Comparison of ENCODE assay signal across 16 cellular contexts in the genomic region with DNA sequence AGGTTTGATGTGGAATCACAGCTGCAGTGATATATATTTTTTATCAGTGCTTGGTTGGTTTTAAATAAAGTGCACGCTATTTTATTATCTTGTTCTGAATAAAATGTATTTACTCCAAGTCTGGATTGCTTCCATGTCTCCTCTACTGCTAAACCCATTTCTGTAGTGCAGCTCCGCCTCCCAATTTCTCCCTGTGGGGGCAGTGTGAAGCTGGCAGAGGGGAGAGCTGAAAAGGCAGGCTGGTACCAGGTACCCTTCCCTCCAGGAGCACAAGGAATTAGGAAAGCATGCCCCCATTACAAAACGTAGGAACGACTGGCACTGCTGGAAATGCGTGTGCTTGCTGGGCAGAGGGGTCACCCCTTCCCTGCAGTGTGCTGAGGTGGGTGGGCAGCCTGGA. TPM values are rescaled to one million over a fixed set of nuclear protein-coding genes. Genes with fewer than 3 reads are reported as not detected.
A peak's percentile ranks its signal among the peaks of the same experiment; 100 is the strongest.
DNase-seq lines count a peak whose midpoint lies in the region; ATAC-seq and TF ChIP-seq lines count a peak whose summit lies in the region.
"Had no signal": no experiment of that assay in that cellular context is flagged by ENCODE, and none has a peak within 500 bp of the region (broad histone marks: within the 10 kb centered on the region; RNA-seq: fewer than 3 reads in every experiment).

No MANE protein-coding gene starts in this region.

- no peaks in the 10 kb centered on the region for H3K9me2 ChIP-seq in GM23338 (ENCODE audit: insufficient read depth)

- peaks cover 13% of the 10 kb centered on the region; the same call in 1 of the 2 replicates for H3K79me2 ChIP-seq in GM23338 (replicated peaks; ENCODE audit: insufficient read depth)
- peaks cover 7% of the 10 kb centered on the region for H3K79me2 ChIP-seq in osteoblast (ENCODE audit: insufficient read depth, low read length)
- H3K79me2 ChIP-seq: parathyroid adenoma had no signal

- H3K4me3 ChIP-seq in GM23338: peak overlapping the region; percentile 91; the same call in 1 of the 2 replicates
- no peak overlapping the region for H3K4me3 ChIP-seq in osteoblast (ENCODE audit: insufficient read depth, low read length)

- H3K4me2 ChIP-seq in GM23338: peak overlapping the region; percentile 90; the same call in 1 of the 2 replicates
- no peak overlapping the region for H3K4me2 ChIP-seq in osteoblast (ENCODE audit: insufficient read depth, low read length)

- H3K36me3 Mint-ChIP-seq in T-helper 1 cell treated with Interleukin-12 subunit alpha and Interleukin-12 subunit beta and Interleukin-4 antibody, amounts not matched to agents 30 μg/mL and 1 μg/mL, for 36 hours (ENCODE audit: low read depth): peaks cover 27% of the 10 kb centered on the region
- peaks cover 50% of the 10 kb centered on the region for H3K36me3 Mint-ChIP-seq in GM23338 (ENCODE audit: low read depth)
- H3K36me3 Mint-ChIP-seq in activated T-helper 1 cell treated with anti-CD3 and anti-CD28 coated beads, Interleukin-12 subunit alpha, Interleukin-12 subunit beta, Interleukin-2, Interleukin-4 antibody, amounts not matched to agents 30 ng/mL and 10 ng/mL and 1 ng/mL, durations not matched to agents 14 hours and 24 hours and 36 hours (ENCODE audit: low read depth): peaks cover 28% of the 10 kb centered on the region

- TF ChIP-seq CTCF in GM23338 (conservative IDR thresholded peaks at IDR 0.05; ENCODE audit: low read depth in 2 of 2) (no peak), osteoblast (IDR thresholded peaks at IDR 0.05; ENCODE audit: extremely low read depth, low read depth, low read length) (no peak)

- peaks cover 10% of the 10 kb centered on the region; the same call in 1 of the 2 replicates for H3K27me3 ChIP-seq in GM23338 (ENCODE audit: insufficient read depth)
- H3K27me3 ChIP-seq in osteoblast (ENCODE audit: insufficient read depth, low read length): no peaks in the 10 kb centered on the region
- H3K27me3 ChIP-seq: breast epithelium had no signal

- no peaks in the 10 kb centered on the region for H3F3A ChIP-seq in GM23338 (replicated peaks; ENCODE audit: low read depth)

- intact Hi-C loops in activated T-helper 1 cell treated with anti-CD3 and anti-CD28 coated beads, Interleukin-12 subunit alpha, Interleukin-12 subunit beta, Interleukin-2, Interleukin-4 antibody, amounts not matched to agents 30 ng/mL and 10 ng/mL and 1 ng/mL, durations not matched to agents 14 hours and 24 hours and 36 hours (cut with micrococcal nuclease): no loop called here

- ATAC-seq in GM23338 (no peak), GM18868 (IDR thresholded peaks at IDR 0.05; ENCODE audit: unreplicated experiment) (no peak), left lobe of liver (no peak)

- no peaks in the 10 kb centered on the region for H3K9me3 Mint-ChIP-seq in T-helper 1 cell treated with Interleukin-12 subunit alpha and Interleukin-12 subunit beta and Interleukin-4 antibody, amounts not matched to agents 30 μg/mL and 1 μg/mL, for 36 hours
- no peaks in the 10 kb centered on the region; the same call in 2 of the 3 replicates for H3K9me3 Mint-ChIP-seq in GM23338
- H3K9me3 Mint-ChIP-seq in activated T-helper 1 cell treated with anti-CD3 and anti-CD28 coated beads, Interleukin-12 subunit alpha, Interleukin-12 subunit beta, Interleukin-2, Interleukin-4 antibody, amounts not matched to agents 30 ng/mL and 10 ng/mL and 1 ng/mL, durations not matched to agents 14 hours and 24 hours and 36 hours: no peaks in the 10 kb centered on the region
- H3K9me3 Mint-ChIP-seq: activated CD4-positive, alpha-beta T cell treated with anti-CD3 and anti-CD28 coated beads, Interleukin-2, amount 10 ng/mL, durations not matched to agents 24 days and 14 days had no signal

- H3K27ac Mint-ChIP-seq in T-helper 1 cell treated with Interleukin-12 subunit alpha and Interleukin-12 subunit beta and Interleukin-4 antibody, amounts not matched to agents 30 μg/mL and 1 μg/mL, for 36 hours: no peak overlapping the region
- H3K27ac Mint-ChIP-seq in GM23338: no peak overlapping the region
- H3K27ac Mint-ChIP-seq in activated T-helper 1 cell treated with anti-CD3 and anti-CD28 coated beads, Interleukin-12 subunit alpha, Interleukin-12 subunit beta, Interleukin-2, Interleukin-4 antibody, amounts not matched to agents 30 ng/mL and 10 ng/mL and 1 ng/mL, durations not matched to agents 14 hours and 24 hours and 36 hours: no peak overlapping the region
- H3K27ac Mint-ChIP-seq: activated CD4-positive, alpha-beta T cell treated with anti-CD3 and anti-CD28 coated beads, Interleukin-2, amount 10 ng/mL, durations not matched to agents 24 days and 14 days had no signal

- H4K20me1 ChIP-seq in GM23338 (replicated peaks; ENCODE audit: insufficient read depth): peaks cover 10% of the 10 kb centered on the region; the same call in 1 of the 2 replicates
- H4K20me1 ChIP-seq in osteoblast (ENCODE audit: insufficient read depth, low read length): no peaks in the 10 kb centered on the region

- H3K27ac ChIP-seq in GM23338 (ENCODE audit: low read depth) (no peak overlapping the region), osteoblast (ENCODE audit: low read depth, low read length) (no peak overlapping the region)
- H3K27ac ChIP-seq: breast epithelium, parathyroid adenoma had no signal

- DNase-seq in T-helper 1 cell (no peak), GM23338 (ENCODE audit: low spot score) (no peak), osteoblast (ENCODE audit: insufficient read length, low spot score, missing footprints) (peak; percentile 63), DMS53 (lab: John Stamatoyannopoulos, UW) (no peak), left lobe of liver (ENCODE audit: low spot score) (no peak)
- DNase-seq in activated T-helper 1 cell treated with anti-CD3 and anti-CD28 coated beads, Interleukin-12 subunit alpha, Interleukin-12 subunit beta, Interleukin-2, Interleukin-4 antibody, amounts not matched to agents 30 ng/mL and 10 ng/mL and 1 ng/mL, durations not matched to agents 14 hours and 24 hours and 36 hours (ENCODE audit: low spot score): no peak
- DNase-seq: activated CD4-positive, alpha-beta T cell treated with anti-CD3 and anti-CD28 coated beads, Interleukin-2, amount 10 ng/mL, durations not matched to agents 24 days and 14 days; activated effector memory CD4-positive, alpha-beta T cell treated with anti-CD3 and anti-CD28 coated beads, Interleukin-2, amount 50 U/mL, for 16 hours; DMS79 treated with DMSO at 0.1 percent for 48 hours; effector memory CD4-positive, alpha-beta T cell; NCI-H2227 treated with DMSO at 0.1 percent for 48 hours had no signal

- H3K4me3 Mint-ChIP-seq in T-helper 1 cell treated with Interleukin-12 subunit alpha and Interleukin-12 subunit beta and Interleukin-4 antibody, amounts not matched to agents 30 μg/mL and 1 μg/mL, for 36 hours: peak overlapping the region; percentile 42
- peak overlapping the region; percentile 53; the same call in 2 of the 3 replicates for H3K4me3 Mint-ChIP-seq in GM23338
- H3K4me3 Mint-ChIP-seq in activated T-helper 1 cell treated with anti-CD3 and anti-CD28 coated beads, Interleukin-12 subunit alpha, Interleukin-12 subunit beta, Interleukin-2, Interleukin-4 antibody, amounts not matched to agents 30 ng/mL and 10 ng/mL and 1 ng/mL, durations not matched to agents 14 hours and 24 hours and 36 hours: peak overlapping the region; percentile 65

- H3K4me1 Mint-ChIP-seq in T-helper 1 cell treated with Interleukin-12 subunit alpha and Interleukin-12 subunit beta and Interleukin-4 antibody, amounts not matched to agents 30 μg/mL and 1 μg/mL, for 36 hours (ENCODE audit: low read depth): peaks cover 14% of the 10 kb centered on the region
- peaks cover 25% of the 10 kb centered on the region for H3K4me1 Mint-ChIP-seq in GM23338
- H3K4me1 Mint-ChIP-seq in activated T-helper 1 cell treated with anti-CD3 and anti-CD28 coated beads, Interleukin-12 subunit alpha, Interleukin-12 subunit beta, Interleukin-2, Interleukin-4 antibody, amounts not matched to agents 30 ng/mL and 10 ng/mL and 1 ng/mL, durations not matched to agents 14 hours and 24 hours and 36 hours (ENCODE audit: low read depth): peaks cover 19% of the 10 kb centered on the region

- H2AFZ ChIP-seq in GM23338: no peak overlapping the region
- H2AFZ ChIP-seq in osteoblast (ENCODE audit: low read length): no peak overlapping the region
- H2AFZ ChIP-seq: parathyroid adenoma had no signal

- H3K4me1 ChIP-seq in GM23338 (ENCODE audit: insufficient read depth): peaks cover 7% of the 10 kb centered on the region
- H3K4me1 ChIP-seq in osteoblast (ENCODE audit: insufficient read depth, low read length): peaks cover 21% of the 10 kb centered on the region
- H3K4me1 ChIP-seq: breast epithelium, parathyroid adenoma had no signal

- H3K27me3 Mint-ChIP-seq in T-helper 1 cell treated with Interleukin-12 subunit alpha and Interleukin-12 subunit beta and Interleukin-4 antibody, amounts not matched to agents 30 μg/mL and 1 μg/mL, for 36 hours (ENCODE audit: low read depth): peaks cover 31% of the 10 kb centered on the region
- peaks cover 15% of the 10 kb centered on the region for H3K27me3 Mint-ChIP-seq in GM23338 (ENCODE audit: insufficient read depth, low read depth, poor library complexity)
- H3K27me3 Mint-ChIP-seq in activated T-helper 1 cell treated with anti-CD3 and anti-CD28 coated beads, Interleukin-12 subunit alpha, Interleukin-12 subunit beta, Interleukin-2, Interleukin-4 antibody, amounts not matched to agents 30 ng/mL and 10 ng/mL and 1 ng/mL, durations not matched to agents 14 hours and 24 hours and 36 hours (ENCODE audit: insufficient read depth): peaks cover 19% of the 10 kb centered on the region

- H3K36me3 ChIP-seq in GM23338 (ENCODE audit: insufficient read depth) (no peaks in the 10 kb centered on the region), osteoblast (ENCODE audit: insufficient read depth, low read length) (peaks cover 11% of the 10 kb centered on the region)

- H3K9me3 ChIP-seq in osteoblast (ENCODE audit: low read depth, low read length): no peaks in the 10 kb centered on the region
- H3K9me3 ChIP-seq: breast epithelium had no signal

RNA-seq across cellular contexts. Expression of a gene that starts 0.9 kb away (rescaled TPM):
- 51.9 and 96.6 TPM in 2 replicates for total RNA-seq in GM23338 (2014; rRNA removed; shearing (Covaris generic))
- 36.2 and 38.5 TPM in 2 replicates for polyA plus RNA-seq in GM23338 (2016; fragmentation: Nextera tagmentation; extraction: Ambion mirVana)
- total RNA-seq in activated T-helper 1 cell treated with anti-CD3 and anti-CD28 coated beads, Interleukin-12 subunit alpha, Interleukin-12 subunit beta, Interleukin-2, Interleukin-4 antibody, amounts not matched to agents 30 ng/mL and 10 ng/mL and 1 ng/mL, durations not matched to agents 14 hours and 24 hours and 36 hours: 2.4 and 3.2 TPM in 2 replicates
- total RNA-seq in osteoblast (12.1 and 19.5 TPM in 2 replicates), left lobe of liver (2.1 TPM)

RNA-seq across cellular contexts. Expression of a gene that starts 9.4 kb away (rescaled TPM):
- 12.1 and 17.7 TPM in 2 replicates for total RNA-seq in GM23338 (2014; rRNA removed; shearing (Covaris generic))
- 17.4 TPM in 2 replicates for polyA plus RNA-seq in GM23338 (2016; fragmentation: Nextera tagmentation; extraction: Ambion mirVana)
- 138 and 143 TPM in 2 replicates for total RNA-seq in activated T-helper 1 cell treated with anti-CD3 and anti-CD28 coated beads, Interleukin-12 subunit alpha, Interleukin-12 subunit beta, Interleukin-2, Interleukin-4 antibody, amounts not matched to agents 30 ng/mL and 10 ng/mL and 1 ng/mL, durations not matched to agents 14 hours and 24 hours and 36 hours
- 36.6 and 38.6 TPM in 2 replicates for total RNA-seq in osteoblast
- total RNA-seq in left lobe of liver: 36.9 TPM

RNA-seq across cellular contexts. Expression of a gene that starts 16.9 kb away (rescaled TPM):
- total RNA-seq in GM23338 (2014; rRNA removed; shearing (Covaris generic)): 134 and 161 TPM in 2 replicates
- polyA plus RNA-seq in GM23338 (2016; fragmentation: Nextera tagmentation; extraction: Ambion mirVana): 153 and 186 TPM in 2 replicates
- 221 and 222 TPM in 2 replicates for total RNA-seq in activated T-helper 1 cell treated with anti-CD3 and anti-CD28 coated beads, Interleukin-12 subunit alpha, Interleukin-12 subunit beta, Interleukin-2, Interleukin-4 antibody, amounts not matched to agents 30 ng/mL and 10 ng/mL and 1 ng/mL, durations not matched to agents 14 hours and 24 hours and 36 hours
- 39.8 and 46.0 TPM in 2 replicates for total RNA-seq in osteoblast
- 44.9 TPM for total RNA-seq in left lobe of liver

RNA-seq across cellular contexts. Expression of a gene that starts 28.6 kb away (rescaled TPM):
- total RNA-seq in GM23338 (2014; rRNA removed; shearing (Covaris generic)): 15.8 and 18.9 TPM in 2 replicates
- 14.2 and 16.7 TPM in 2 replicates for polyA plus RNA-seq in GM23338 (2016; fragmentation: Nextera tagmentation; extraction: Ambion mirVana)
- 1.7 and 2.0 TPM in 2 replicates for total RNA-seq in activated T-helper 1 cell treated with anti-CD3 and anti-CD28 coated beads, Interleukin-12 subunit alpha, Interleukin-12 subunit beta, Interleukin-2, Interleukin-4 antibody, amounts not matched to agents 30 ng/mL and 10 ng/mL and 1 ng/mL, durations not matched to agents 14 hours and 24 hours and 36 hours
- 10.9 and 13.0 TPM in 2 replicates for total RNA-seq in osteoblast
- 8.8 TPM for total RNA-seq in left lobe of liver

RNA-seq across cellular contexts. Expression of a gene that starts 48.2 kb away (rescaled TPM):
- 0.49 and 1.9 TPM in 2 replicates for total RNA-seq in GM23338 (2014; rRNA removed; shearing (Covaris generic))
- polyA plus RNA-seq in GM23338 (2016; fragmentation: Nextera tagmentation; extraction: Ambion mirVana): not detected in 2 replicates
- total RNA-seq in activated T-helper 1 cell treated with anti-CD3 and anti-CD28 coated beads, Interleukin-12 subunit alpha, Interleukin-12 subunit beta, Interleukin-2, Interleukin-4 antibody, amounts not matched to agents 30 ng/mL and 10 ng/mL and 1 ng/mL, durations not matched to agents 14 hours and 24 hours and 36 hours: 411 and 416 TPM in 2 replicates
- total RNA-seq in osteoblast (not detected in 2 replicates), left lobe of liver (0.83 TPM)
- total RNA-seq: HT1080 had no signal
